ENCODE assay signal across 16 cellular contexts in genomic region chr6:2775003-2775402, GRCh38. TPM values are rescaled to one million over a fixed set of nuclear protein-coding genes. Genes with fewer than 3 reads are reported as not detected.
DNase-seq lines count a peak whose midpoint lies in the region; ATAC-seq and TF ChIP-seq lines count a peak whose summit lies in the region.
"Had no signal": no experiment of that assay in that cellular context is flagged by ENCODE, and none has a peak within 500 bp of the region (broad histone marks: within the 10 kb centered on the region; RNA-seq: fewer than 3 reads in every experiment).

No MANE protein-coding gene starts in this region.

- CTCF ChIA-PET in CD8-positive, alpha-beta T cell (lab: Charles Lee) = interaction anchor here (0.8 to 2.0 kb wide), 3 partner anchors 9 to 16 kb away, joined by 3 to 7 read pairs (median 3); no protein-coding TSS in a partner anchor

- 0 out of 2 replicates have a peak overlapping the region, but pooled peaks have one; percentile 12 for H3K4me2 ChIP-seq in DND-41 (ENCODE audit: insufficient read depth, low read length)
- peak overlapping the region; percentile 84 for H3K4me2 ChIP-seq in Loucy (ENCODE audit: low read depth, low read length, poor library complexity, severe bottlenecking)
- H3K4me2 ChIP-seq: GM23338 had no signal

- no peak overlapping the region for H2AFZ ChIP-seq in DND-41 (ENCODE audit: low read depth, low read length)
- H2AFZ ChIP-seq in Loucy (ENCODE audit: low read length) = no peak overlapping the region
- H2AFZ ChIP-seq: GM23338 had no signal

- peak overlapping the region; percentile 38 for H3K27ac Mint-ChIP-seq in CD8-positive, alpha-beta T cell
- peak overlapping the region; percentile 39 for H3K27ac Mint-ChIP-seq in progenitor cell of endocrine pancreas
- H3K27ac Mint-ChIP-seq: GM23338, HFFc6 had no signal

- H3F3A ChIP-seq in Loucy (ENCODE audit: low read depth) = no peaks in the 10 kb centered on the region

- no peak for ATAC-seq in CD8-positive, alpha-beta T cell
- ATAC-seq in DND-41 (ENCODE audit: insufficient read depth, low read depth) = no peak
- ATAC-seq: GM23338, HCT116 had no signal

- no peaks in the 10 kb centered on the region for H3K27me3 ChIP-seq in CD8-positive, alpha-beta T cell (ENCODE audit: insufficient read depth, low read length)
- H3K27me3 ChIP-seq in DND-41 (ENCODE audit: insufficient read depth, low read length, poor library complexity) (no peaks in the 10 kb centered on the region), Loucy (ENCODE audit: insufficient read depth, low read length, poor library complexity, severe bottlenecking) (no peaks in the 10 kb centered on the region)

- H3K4me1 Mint-ChIP-seq in CD8-positive, alpha-beta T cell (ENCODE audit: low read depth) = peaks cover 55% of the 10 kb centered on the region
- peaks cover 14% of the 10 kb centered on the region for H3K4me1 Mint-ChIP-seq in progenitor cell of endocrine pancreas (ENCODE audit: low read depth)

- intact Hi-C loops in CD8-positive, alpha-beta T cell (cut with DNase I, micrococcal nuclease) = no loop called here

- no peaks in the 10 kb centered on the region for H3K9me3 ChIP-seq in CD8-positive, alpha-beta T cell (ENCODE audit: low read length)
- H3K9me3 ChIP-seq in DND-41 (ENCODE audit: insufficient read depth, low read length, severe bottlenecking) (no peaks in the 10 kb centered on the region), Loucy (ENCODE audit: insufficient read depth, low read depth, low read length) (no peaks in the 10 kb centered on the region)
- H3K9me3 ChIP-seq: Caco-2 had no signal

- POLR2A ChIA-PET in CD8-positive, alpha-beta T cell (lab: Charles Lee) = no interaction called here

- H4K20me1 ChIP-seq in DND-41 (ENCODE audit: insufficient read depth, low read length) (peaks cover 89% of the 10 kb centered on the region), Loucy (ENCODE audit: insufficient read depth, low read length, poor library complexity, severe bottlenecking) (peaks cover 57% of the 10 kb centered on the region)

- H3K4me3 Mint-ChIP-seq in CD8-positive, alpha-beta T cell = no peak overlapping the region
- H3K4me3 Mint-ChIP-seq in progenitor cell of endocrine pancreas (ENCODE audit: low read depth) = no peak overlapping the region
- H3K4me3 Mint-ChIP-seq: CD4-positive, alpha-beta memory T cell; GM23338; H9; HFFc6 had no signal

- H3K9ac ChIP-seq in DND-41 (ENCODE audit: low read depth, low read length) = no peak overlapping the region
- H3K9ac ChIP-seq in Loucy (ENCODE audit: low read depth, low read length, poor library complexity, severe bottlenecking) = no peak overlapping the region

- peaks cover 36% of the 10 kb centered on the region for H3K36me3 ChIP-seq in CD8-positive, alpha-beta T cell (ENCODE audit: insufficient read depth, low read length)
- H3K36me3 ChIP-seq in DND-41 (ENCODE audit: insufficient read depth, low read length) (peaks cover 94% of the 10 kb centered on the region), Loucy (ENCODE audit: insufficient read depth, low read length) (peaks cover 58% of the 10 kb centered on the region; the same call in 1 of the 2 replicates)

- H3K9me3 Mint-ChIP-seq in CD8-positive, alpha-beta T cell = no peaks in the 10 kb centered on the region
- H3K9me3 Mint-ChIP-seq in progenitor cell of endocrine pancreas (ENCODE audit: low read depth) = no peaks in the 10 kb centered on the region
- H3K9me3 Mint-ChIP-seq: CD4-positive, alpha-beta memory T cell; GM23338; H9; HFFc6 had no signal

- no peak for DNase-seq in CD8-positive, alpha-beta T cell
- DNase-seq in DND-41 (no peak), progenitor cell of endocrine pancreas (ENCODE audit: low spot score, unreplicated experiment) (no peak), NCI-H526 treated with DMSO at 0.1 percent for 48 hours (lab: John Stamatoyannopoulos, UW) (no peak)
- no peak for DNase-seq in stimulated activated CD4-positive, alpha-beta T cell treated with anti-CD3 and anti-CD28 coated beads, Interleukin-15, amount 100 ng/mL, for 24 hours
- DNase-seq: C1 segment of cervical spinal cord; Caco-2; CD4-positive, alpha-beta memory T cell; DMS153; EL; GDM1; H9; HFFc6 had no signal

- H3K4me1 ChIP-seq in CD8-positive, alpha-beta T cell (ENCODE audit: insufficient read depth, low read length) = peaks cover 23% of the 10 kb centered on the region
- peaks cover 13% of the 10 kb centered on the region for H3K4me1 ChIP-seq in DND-41 (ENCODE audit: insufficient read depth, low read length)
- peaks cover 57% of the 10 kb centered on the region for H3K4me1 ChIP-seq in Loucy (ENCODE audit: insufficient read depth, low read length, poor library complexity, severe bottlenecking)
- H3K4me1 ChIP-seq: Caco-2 had no signal

- peaks cover 100% of the 10 kb centered on the region for H3K79me2 ChIP-seq in DND-41 (ENCODE audit: insufficient read depth, low read length)
- peaks cover 99% of the 10 kb centered on the region for H3K79me2 ChIP-seq in Loucy (ENCODE audit: insufficient read depth, low read length)

- TF ChIP-seq CTCF in CD8-positive, alpha-beta T cell (IDR thresholded peaks at IDR 0.05) = no peak
- TF ChIP-seq CTCF in DND-41 (IDR thresholded peaks at IDR 0.05; ENCODE audit: borderline replicate concordance, extremely low read depth, low read length, poor library complexity, severe bottlenecking) = no peak
- TF ChIP-seq CTCF in Loucy (conservative IDR thresholded peaks at IDR 0.05; ENCODE audit: low read length) = no peak
- TF ChIP-seq CTCF in progenitor cell of endocrine pancreas (IDR thresholded peaks at IDR 0.05; ENCODE audit: unreplicated experiment) = no peak

- no peak overlapping the region for H3K4me3 ChIP-seq in CD8-positive, alpha-beta T cell (ENCODE audit: low read depth, low read length)
- H3K4me3 ChIP-seq in DND-41 (ENCODE audit: low read depth in 1 of 2, low read length in 2 of 2) = no peak overlapping the region
- H3K4me3 ChIP-seq in Loucy (ENCODE audit: low read length, poor library complexity, severe bottlenecking) = peak overlapping the region; percentile 6
- H3K4me3 ChIP-seq: GM23338 had no signal

- H3K27me3 Mint-ChIP-seq in CD8-positive, alpha-beta T cell (ENCODE audit: low read depth) = no peaks in the 10 kb centered on the region
- no peaks in the 10 kb centered on the region for H3K27me3 Mint-ChIP-seq in progenitor cell of endocrine pancreas
- H3K27me3 Mint-ChIP-seq: CD4-positive, alpha-beta memory T cell had no signal

- no peaks in the 10 kb centered on the region for H3K9me2 ChIP-seq in Loucy (replicated peaks; ENCODE audit: low read depth, low read length)

- peaks cover 78% of the 10 kb centered on the region for H3K36me3 Mint-ChIP-seq in CD8-positive, alpha-beta T cell
- peaks cover 5% of the 10 kb centered on the region for H3K36me3 Mint-ChIP-seq in progenitor cell of endocrine pancreas (ENCODE audit: insufficient read depth)

- H3K27ac ChIP-seq in CD8-positive, alpha-beta T cell (ENCODE audit: low read depth, low read length) = no peak overlapping the region
- H3K27ac ChIP-seq in DND-41 (ENCODE audit: low read length) = no peak overlapping the region

RNA-seq across cellular contexts. Expression of gene WRNIP1, which starts 9.8 kb away (rescaled TPM):
- 10 to 100 TPM; 21.3 to 23.0 TPM for total RNA-seq in CD8-positive, alpha-beta T cell
- 40.4 and 42.5 TPM in 2 replicates for total RNA-seq in progenitor cell of endocrine pancreas

RNA-seq across cellular contexts. Expression of gene MYLK4, which starts 24.3 kb away (rescaled TPM):
- under 1 TPM; 0.61 to 0.71 TPM for total RNA-seq in CD8-positive, alpha-beta T cell
- 0.60 and 0.80 TPM in 2 replicates for total RNA-seq in progenitor cell of endocrine pancreas
